ENCODE assay signal across 20 cellular contexts in the genomic region with DNA sequence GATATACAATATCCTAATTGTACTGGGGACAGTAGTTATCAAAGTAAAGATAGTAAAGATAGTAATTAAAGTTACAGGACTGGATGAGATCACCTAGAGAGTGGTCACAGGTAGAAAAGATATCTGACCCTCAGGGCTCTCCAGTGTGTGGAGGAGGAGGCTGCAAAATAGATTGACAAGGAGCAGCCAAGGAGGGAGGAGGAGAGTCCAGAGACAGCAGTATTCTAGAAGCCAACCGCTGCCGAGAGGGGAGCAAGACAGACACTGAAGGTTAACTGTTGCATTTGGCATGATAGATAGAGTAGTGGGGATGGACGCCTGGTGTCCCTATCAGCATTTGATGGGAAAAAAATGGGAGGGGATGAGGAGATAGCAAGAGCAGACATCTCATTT. TPM values are rescaled to one million over a fixed set of nuclear protein-coding genes. Genes with fewer than 3 reads are reported as not detected.
DNase-seq lines count a peak whose midpoint lies in the region; ATAC-seq, FAIRE-seq and TF ChIP-seq lines count a peak whose summit lies in the region.
"Had no signal": no experiment of that assay in that cellular context is flagged by ENCODE, and none has a peak within 500 bp of the region (broad histone marks: within the 10 kb centered on the region; RNA-seq: fewer than 3 reads in every experiment).

No MANE protein-coding gene starts in this region.

- in situ Hi-C loops in GM23248 (cut with MboI), result no loop called here

- no peak overlapping the region for H3K4me3 ChIP-seq in A549
- no peak overlapping the region for H3K4me3 ChIP-seq in GM23248
- no peak overlapping the region for H3K4me3 ChIP-seq in RWPE2 (ENCODE audit: severe bottlenecking)
- H3K4me3 ChIP-seq in hepatocyte, result no peak overlapping the region
- no peak overlapping the region for H3K4me3 ChIP-seq in kidney (ENCODE audit: low read length in 2 of 2)

- H3K79me2 ChIP-seq in GM23248 (ENCODE audit: insufficient read depth), result no peaks in the 10 kb centered on the region
- no peaks in the 10 kb centered on the region for H3K79me2 ChIP-seq in hepatocyte

- no peaks in the 10 kb centered on the region for H3K9me3 ChIP-seq in A549
- H3K9me3 ChIP-seq in GM23248 (ENCODE audit: low read depth), result no peaks in the 10 kb centered on the region
- no peaks in the 10 kb centered on the region for H3K9me3 ChIP-seq in RWPE2 (ENCODE audit: severe bottlenecking)
- H3K9me3 ChIP-seq in hepatocyte (ENCODE audit: low read depth), result no peaks in the 10 kb centered on the region
- H3K9me3 ChIP-seq in kidney (ENCODE audit: control insufficient read depth in 1 of 2, low read length in 2 of 2), result no peaks in the 10 kb centered on the region

- FAIRE-seq in A549 (lab: Jason Lieb, UNC) (no peak), kidney (lab: Jason Lieb, UNC) (no peak)
- FAIRE-seq: D721Med, HepG2 had no signal

- no peaks in the 10 kb centered on the region for H4K20me1 ChIP-seq in GM23248 (ENCODE audit: insufficient read depth)
- H4K20me1 ChIP-seq in hepatocyte (ENCODE audit: insufficient read depth, poor library complexity, severe bottlenecking), result no peaks in the 10 kb centered on the region

- H3K27ac ChIP-seq in A549 (peak overlapping the region; percentile 90 to 98), GM23248 (no peak overlapping the region), RWPE2 (ENCODE audit: poor library complexity, severe bottlenecking) (peak overlapping the region; percentile 93), hepatocyte (peak overlapping the region; percentile 67), kidney (ENCODE audit: low read depth in 2 of 2, low read length in 2 of 2) (no peak overlapping the region)

- TF ChIP-seq CTCF in A549 (IDR thresholded peaks at IDR 0.05), result no peak
- TF ChIP-seq CTCF in RWPE2 (IDR thresholded peaks at IDR 0.05; ENCODE audit: poor library complexity, severe bottlenecking), result no peak
- TF ChIP-seq CTCF in hepatocyte (IDR thresholded peaks at IDR 0.05; ENCODE audit: poor library complexity), result no peak
- TF ChIP-seq CTCF in kidney (IDR thresholded peaks at IDR 0.05; ENCODE audit: borderline replicate concordance, extremely low read depth, insufficient read depth), result no peak

- no peak overlapping the region for H2AFZ ChIP-seq in GM23248
- no peak overlapping the region for H2AFZ ChIP-seq in hepatocyte

- no peak for TF ChIP-seq RAD21 in A549 (conservative IDR thresholded peaks at IDR 0.05 in 1 of 2, IDR thresholded peaks at IDR 0.05 in 1 of 2)

- DNase-seq in A549 (ENCODE audit: low read depth in 1 of 2, low spot score in 1 of 2) (peak in 1 of 2 experiments; percentile 69), GM23248 (no peak), RWPE2 (ENCODE audit: low spot score) (no peak), hepatocyte (ENCODE audit: low spot score) (no peak), OCI-M2 (lab: John Stamatoyannopoulos, UW; ENCODE audit: unreplicated experiment) (no peak), NCI-H2107 treated with DMSO at 0.1 percent for 48 hours (lab: John Stamatoyannopoulos, UW; ENCODE audit: unreplicated experiment) (no peak), kidney (no peak), HEK293T (ENCODE audit: extremely low spot score) (no peak)
- DNase-seq: ACHN; CD4-positive, alpha-beta T cell; DMS79 treated with DMSO at 0.1 percent for 48 hours; GDM1; Karpas-422; NCI-H1105 treated with DMSO at 0.1 percent for 48 hours; NCI-H1930; NCI-H524; SHP77 treated with DMSO at 0.1 percent for 48 hours had no signal

- H3K9me2 ChIP-seq in GM23248 (ENCODE audit: insufficient read depth) (no peaks in the 10 kb centered on the region), hepatocyte (replicated peaks; ENCODE audit: insufficient read depth) (no peaks in the 10 kb centered on the region)

- H3K36me3 ChIP-seq in GM23248 (ENCODE audit: low read depth) (no peaks in the 10 kb centered on the region), RWPE2 (ENCODE audit: low read depth) (no peaks in the 10 kb centered on the region), hepatocyte (replicated peaks; ENCODE audit: insufficient read depth, low read depth) (no peaks in the 10 kb centered on the region), kidney (ENCODE audit: control insufficient read depth in 1 of 2, insufficient read depth in 2 of 2, low read length in 2 of 2) (no peaks in the 10 kb centered on the region)

- POLR2A ChIA-PET in A549 (lab: Yijun Ruan, JAX) (interaction anchor here (1.4 to 3.4 kb wide), 4 partner anchors 11 to 22 kb away, joined by 3 to 27 read pairs (median 7); partner anchors contain the start of gene F2RL1), HEK293T (lab: Yijun Ruan, JAX) (interaction anchor here (0.6 kb wide), 1 partner anchor 461 kb away, joined by 3 read pairs; no protein-coding TSS in a partner anchor)

- H3K4me1 ChIP-seq in A549, result peaks cover 67% of the 10 kb centered on the region
- peaks cover 23% of the 10 kb centered on the region for H3K4me1 ChIP-seq in GM23248 (ENCODE audit: insufficient read depth)
- H3K4me1 ChIP-seq in RWPE2 (ENCODE audit: insufficient read depth, poor library complexity, severe bottlenecking), result peaks cover 28% of the 10 kb centered on the region
- H3K4me1 ChIP-seq in hepatocyte (ENCODE audit: insufficient read depth), result peaks cover 5% of the 10 kb centered on the region
- H3K4me1 ChIP-seq in kidney (ENCODE audit: control insufficient read depth in 1 of 2, insufficient read depth in 1 of 2, low read depth in 1 of 2, low read length in 2 of 2), result no peaks in the 10 kb centered on the region

- intact Hi-C loops in kidney (cut with DNase I), result no loop called here

- H3K4me2 ChIP-seq in A549 (peak overlapping the region; percentile 43), GM23248 (ENCODE audit: unreplicated experiment) (peak overlapping the region; percentile 10), hepatocyte (no peak overlapping the region)

- no peak for TF ChIP-seq EP300 in A549 (IDR thresholded peaks at IDR 0.05)

- TF ChIP-seq POLR2A in A549 (IDR thresholded peaks at IDR 0.05; ENCODE audit: low read length), result no peak

- H3F3A ChIP-seq in GM23248 (ENCODE audit: insufficient read depth), result peaks cover 26% of the 10 kb centered on the region

- CTCF ChIA-PET in A549 (lab: Yijun Ruan, JAX), result interaction anchor here (0.5 to 3.6 kb wide), 4 partner anchors 11 to 535 kb away, joined by 3 to 18 read pairs (median 8); no protein-coding TSS in a partner anchor
- CTCF ChIA-PET in HEK293T (lab: Yijun Ruan, JAX), result no interaction called here

- WGBS in A549 (ENCODE audit: missing lambda C conversion rate), result 62% methylated on average over 3 of the region's 3 CpGs
- 88 to 90% methylated on average over 3 of the region's 3 CpGs for WGBS in GM23248 (ENCODE audit: low coverage in 1 of 2, low lambda C conversion rate in 2 of 2, missing lambda C conversion rate in 2 of 2), 2 experiments
- 62% methylated on average over 3 of the region's 3 CpGs for WGBS in hepatocyte (ENCODE audit: low lambda C conversion rate, missing lambda C conversion rate)

- H3K9ac ChIP-seq in GM23248, result no peak overlapping the region
- no peak overlapping the region for H3K9ac ChIP-seq in kidney (ENCODE audit: low read length in 2 of 2)

- H3K27me3 ChIP-seq in GM23248 (replicated peaks; ENCODE audit: insufficient read depth), result no peaks in the 10 kb centered on the region
- no peaks in the 10 kb centered on the region for H3K27me3 ChIP-seq in RWPE2 (ENCODE audit: insufficient read depth, poor library complexity, severe bottlenecking)
- H3K27me3 ChIP-seq in hepatocyte, result no peaks in the 10 kb centered on the region

- ATAC-seq in A549, result peak in 1 of 2 experiments; percentile 6; a peak in 3 of 6 replicates
- peak; percentile 12; the same call in 2 of the 3 replicates for ATAC-seq in RWPE2 (ENCODE audit: low read depth)
- ATAC-seq: HepG2 had no signal

TF ChIP-seq in A549, 52 proteins besides CTCF, POLR2A, EP300 and RAD21:
- TF ChIP-seq TP53 (CRISPR knock-in tag; IDR thresholded peaks at IDR 0.05) (peak; percentile 64; the same call in 1 of the 2 replicates), HOXB5 (CRISPR knock-in tag; IDR thresholded peaks at IDR 0.05) (0 out of 2 replicates have a peak, but pooled peaks have one; percentile 17), MAZ (IDR thresholded peaks at IDR 0.05; ENCODE audit: borderline replicate concordance, low read depth, low read length) (no peak), ZSCAN20 (CRISPR knock-in tag; IDR thresholded peaks at IDR 0.05) (peak; percentile 3; the same call in 1 of the 2 replicates), KDM5A (IDR thresholded peaks at IDR 0.05) (no peak), CBX8 (IDR thresholded peaks at IDR 0.05) (no peak)

TF ChIP-seq in HEK293T, 16 proteins besides CTCF, POLR2A, EP300 and RAD21 (continues in another document):
- TF ChIP-seq CTBP1 (IDR thresholded peaks at IDR 0.05; ENCODE audit: borderline replicate concordance) (no peak), FOXA1 (IDR thresholded peaks at IDR 0.05) (no peak), FOXM1 (IDR thresholded peaks at IDR 0.05; ENCODE audit: borderline replicate concordance) (no peak), HDGF (IDR thresholded peaks at IDR 0.05; ENCODE audit: borderline replicate concordance) (no peak), FOXK2 (IDR thresholded peaks at IDR 0.05) (no peak)

RNA-seq across cellular contexts. Expression of gene F2RL1, which starts 17.0 kb away (rescaled TPM):
- polyA plus RNA-seq in A549 (2011; rRNA removed) (226 and 328 TPM in 2 replicates), A549 (2017; fragmentation: RNase III; extraction: RNeasy Plus Mini Kit Qiagen cat#74134 plus additional on column Dnase treatment) (50.7 to 88.7 TPM (median 73.1 TPM) in 3 replicates), GM23248 (2016; fragmentation: Nextera tagmentation; extraction: Ambion mirVana) (1.6 and 3.3 TPM in 2 replicates), hepatocyte (88.0 and 130 TPM in 2 replicates), kidney (ENCODE audit: insufficient read depth, low read depth, low replicate concordance) (24.5 TPM)
- 44.4 and 70.1 TPM in 2 replicates for polyA plus RNA-seq in A549 (2012; cell fraction: cytosol; rRNA removed)
- 25.0 and 35.5 TPM in 2 replicates for polyA plus RNA-seq in A549 (2012; cell fraction: nucleus; rRNA removed)
- 228 and 243 TPM in 2 replicates for polyA minus RNA-seq in A549 (2011; rRNA and poly(A)+ RNA removed)
- 1.4 and 2.7 TPM in 2 replicates for total RNA-seq in GM23248 (2014; rRNA removed; shearing (Covaris generic))
- total RNA-seq in hepatocyte (210 and 235 TPM in 2 replicates), kidney (51.9 TPM)
- total RNA-seq: OCI-LY7 had no signal

RNA-seq across cellular contexts. Expression of gene S100Z, which starts 48.0 kb away (rescaled TPM):
- polyA plus RNA-seq in A549 (2011; rRNA removed), result not detected in 2 replicates
- not detected in 2 replicates for polyA plus RNA-seq in A549 (2012; cell fraction: cytosol; rRNA removed)
- not detected in 2 replicates for polyA plus RNA-seq in A549 (2012; cell fraction: nucleus; rRNA removed)
- polyA plus RNA-seq in A549 (2017; fragmentation: RNase III; extraction: RNeasy Plus Mini Kit Qiagen cat#74134 plus additional on column Dnase treatment), result not detected in 3 replicates
- not detected in 2 replicates for polyA minus RNA-seq in A549 (2011; rRNA and poly(A)+ RNA removed)
- total RNA-seq in GM23248 (2014; rRNA removed; shearing (Covaris generic)), result not detected in 2 replicates
- not detected in 2 replicates for polyA plus RNA-seq in GM23248 (2016; fragmentation: Nextera tagmentation; extraction: Ambion mirVana)
- 0.32 and 1.4 TPM in 2 replicates for total RNA-seq in hepatocyte
- 0.39 and 0.51 TPM in 2 replicates for polyA plus RNA-seq in hepatocyte
- 1.2 TPM for total RNA-seq in kidney
- 0.69 TPM for polyA plus RNA-seq in kidney (ENCODE audit: insufficient read depth, low read depth, low replicate concordance)
- total RNA-seq: HepG2 had no signal

Comparison
In these comparisons a context has a peak if more than half of its experiments do, and no peak if none do; other contexts are left out.
1. H3K27ac ChIP-seq: peak in A549 (2 of 2), RWPE2 (single experiment) and hepatocyte (single experiment); none in GM23248 (single experiment) and kidney (0 of 2).